In the genomic region with DNA sequence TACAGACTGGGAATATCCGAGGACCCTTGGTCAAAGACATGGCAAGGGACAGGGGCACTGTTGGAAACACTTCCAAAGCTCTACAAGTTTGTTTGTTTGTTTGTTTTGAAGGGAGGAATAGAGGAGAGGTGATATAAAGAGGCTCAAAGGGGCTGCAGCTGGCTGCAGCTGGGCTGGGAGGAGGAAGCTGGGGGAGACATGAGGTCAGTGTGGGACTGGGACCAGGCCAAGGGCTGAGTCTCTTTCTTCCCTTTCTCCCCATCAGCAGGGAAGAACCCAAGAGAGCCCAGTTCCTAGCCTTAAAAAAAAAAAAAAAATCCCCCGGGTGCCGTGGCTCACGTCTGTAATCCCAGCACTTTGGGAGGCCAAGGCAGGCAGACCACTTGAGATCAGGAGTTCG, we compare ENCODE assay signal across 10 cellular contexts. TPM values are rescaled to one million over a fixed set of nuclear protein-coding genes. Genes with fewer than 3 reads are reported as not detected.
A peak's percentile ranks its signal among the peaks of the same experiment; 100 is the strongest.
DNase-seq lines count a peak whose midpoint lies in the region; ATAC-seq and TF ChIP-seq lines count a peak whose summit lies in the region.
"Had no signal": no experiment of that assay in that cellular context is flagged by ENCODE, and none has a peak within 500 bp of the region (broad histone marks: within the 10 kb centered on the region; RNA-seq: fewer than 3 reads in every experiment).

No MANE protein-coding gene starts in this region.

- peaks cover 77% of the 10 kb centered on the region for H3K36me3 Mint-ChIP-seq in activated CD4-positive, alpha-beta T cell treated with anti-CD3 and anti-CD28 coated beads, Interleukin-2, amount 10 ng/mL, durations not matched to agents 24 days and 14 days (ENCODE audit: low read depth)
- H3K36me3 Mint-ChIP-seq in activated naive CD4-positive, alpha-beta T cell treated with anti-CD3 and anti-CD28 coated beads, Interleukin-2, amount 50 U/mL, for 72 hours: peaks cover 43 to 66% of the 10 kb centered on the region in 2 donors

- ATAC-seq in activated naive CD4-positive, alpha-beta T cell treated with anti-CD3 and anti-CD28 coated beads, Interleukin-2, amount 50 U/mL, for 72 hours: no peak
- ATAC-seq in stimulated activated naive CD8-positive, alpha-beta T cell treated with anti-CD3 and anti-CD28 coated beads, Interleukin-15, amount 100 ng/mL, for 72 hours: no peak
- ATAC-seq in omental fat pad (ENCODE audit: low FRiP score): no peak
- no peak for ATAC-seq in GM19463 (IDR thresholded peaks at IDR 0.05; ENCODE audit: unreplicated experiment)

- H3K27ac ChIP-seq in layer of hippocampus (ENCODE audit: low read depth, low read length): peak overlapping the region; percentile 54
- H3K27ac ChIP-seq: thoracic aorta had no signal

- no peak for TF ChIP-seq CTCF in omental fat pad (IDR thresholded peaks at IDR 0.05)

- H3K27me3 Mint-ChIP-seq in activated CD4-positive, alpha-beta T cell treated with anti-CD3 and anti-CD28 coated beads, Interleukin-2, amount 10 ng/mL, durations not matched to agents 24 days and 14 days: no peaks in the 10 kb centered on the region
- H3K27me3 Mint-ChIP-seq in stimulated activated naive CD8-positive, alpha-beta T cell treated with anti-CD3 and anti-CD28 coated beads, Interleukin-15, amount 100 ng/mL, for 72 hours: no peaks in the 10 kb centered on the region

- no peaks in the 10 kb centered on the region for H3K9me3 Mint-ChIP-seq in activated CD4-positive, alpha-beta T cell treated with anti-CD3 and anti-CD28 coated beads, Interleukin-2, amount 10 ng/mL, durations not matched to agents 24 days and 14 days
- no peaks in the 10 kb centered on the region for H3K9me3 Mint-ChIP-seq in activated naive CD4-positive, alpha-beta T cell treated with anti-CD3 and anti-CD28 coated beads, Interleukin-2, amount 50 U/mL, for 72 hours
- H3K9me3 Mint-ChIP-seq in stimulated activated naive CD8-positive, alpha-beta T cell treated with anti-CD3 and anti-CD28 coated beads, Interleukin-15, amount 100 ng/mL, for 72 hours: no peaks in the 10 kb centered on the region

- no peak for DNase-seq in activated CD4-positive, alpha-beta T cell treated with anti-CD3 and anti-CD28 coated beads, Interleukin-2, amount 10 ng/mL, durations not matched to agents 24 days and 14 days
- DNase-seq in activated CD4-positive, alpha-beta T cell treated with anti-CD3 and anti-CD28 coated beads for 4 hours: no peak
- DNase-seq in activated naive CD4-positive, alpha-beta T cell treated with anti-CD3 and anti-CD28 coated beads, Interleukin-2, amount 50 U/mL, for 72 hours (ENCODE audit: low spot score in 2 of 2): no peak
- no peak for DNase-seq in stimulated activated naive CD8-positive, alpha-beta T cell treated with anti-CD3 and anti-CD28 coated beads, Interleukin-15, amount 100 ng/mL, for 72 hours
- DNase-seq in G401 (ENCODE audit: low spot score): no peak
- DNase-seq in omental fat pad (ENCODE audit: low spot score): no peak
- DNase-seq: NCI-H2081 treated with DMSO at 0.1 percent for 48 hours had no signal

- intact Hi-C loops in activated CD4-positive, alpha-beta T cell treated with anti-CD3 and anti-CD28 coated beads, Interleukin-2, amount 10 ng/mL, durations not matched to agents 24 days and 14 days (cut with micrococcal nuclease): no loop called here

- peak overlapping the region; percentile 85 for H3K27ac Mint-ChIP-seq in activated CD4-positive, alpha-beta T cell treated with anti-CD3 and anti-CD28 coated beads, Interleukin-2, amount 10 ng/mL, durations not matched to agents 24 days and 14 days
- peak overlapping the region; percentile 80 to 97 for H3K27ac Mint-ChIP-seq in activated naive CD4-positive, alpha-beta T cell treated with anti-CD3 and anti-CD28 coated beads, Interleukin-2, amount 50 U/mL, for 72 hours
- peak overlapping the region; percentile 91 to 94 for H3K27ac Mint-ChIP-seq in stimulated activated naive CD8-positive, alpha-beta T cell treated with anti-CD3 and anti-CD28 coated beads, Interleukin-15, amount 100 ng/mL, for 72 hours

- peaks cover 78% of the 10 kb centered on the region for H3K4me1 Mint-ChIP-seq in activated CD4-positive, alpha-beta T cell treated with anti-CD3 and anti-CD28 coated beads, Interleukin-2, amount 10 ng/mL, durations not matched to agents 24 days and 14 days
- peaks cover 84% of the 10 kb centered on the region for H3K4me1 Mint-ChIP-seq in stimulated activated naive CD8-positive, alpha-beta T cell treated with anti-CD3 and anti-CD28 coated beads, Interleukin-15, amount 100 ng/mL, for 72 hours

- in situ Hi-C loops in G401 (cut with HindIII; ENCODE audit: low sequenced_read_pairs): no loop called here

- no peaks in the 10 kb centered on the region for H3K27me3 ChIP-seq in layer of hippocampus (ENCODE audit: control insufficient read depth, insufficient read depth, low read length)

- peak overlapping the region; percentile 93 for H3K4me3 Mint-ChIP-seq in activated CD4-positive, alpha-beta T cell treated with anti-CD3 and anti-CD28 coated beads, Interleukin-2, amount 10 ng/mL, durations not matched to agents 24 days and 14 days
- H3K4me3 Mint-ChIP-seq in stimulated activated naive CD8-positive, alpha-beta T cell treated with anti-CD3 and anti-CD28 coated beads, Interleukin-15, amount 100 ng/mL, for 72 hours: peak overlapping the region; percentile 83 to 95

RNA-seq across cellular contexts. Expression of gene RHOG, which starts 5.0 kb away (rescaled TPM):
- 174 and 176 TPM in 2 replicates for total RNA-seq in activated CD4-positive, alpha-beta T cell treated with anti-CD3 and anti-CD28 coated beads, Interleukin-2, amount 10 ng/mL, durations not matched to agents 24 days and 14 days
- total RNA-seq in activated naive CD4-positive, alpha-beta T cell treated with anti-CD3 and anti-CD28 coated beads, Interleukin-2, amount 50 U/mL, for 72 hours: 100 to 1,000 TPM; 109 to 154 TPM
- total RNA-seq in G401 (2014; rRNA removed; shearing (Covaris generic)): 8.3 and 12.0 TPM in 2 replicates
- total RNA-seq in omental fat pad: 10 to 100 TPM; 53.2 to 90.3 (median 67.8) TPM

RNA-seq across cellular contexts. Expression of gene STIM1, which starts 19.7 kb away (rescaled TPM):
- 60.6 and 63.4 TPM in 2 replicates for total RNA-seq in activated CD4-positive, alpha-beta T cell treated with anti-CD3 and anti-CD28 coated beads, Interleukin-2, amount 10 ng/mL, durations not matched to agents 24 days and 14 days
- total RNA-seq in activated naive CD4-positive, alpha-beta T cell treated with anti-CD3 and anti-CD28 coated beads, Interleukin-2, amount 50 U/mL, for 72 hours: 10 to 100 TPM; 75.8 to 88.8 TPM
- 15.4 and 28.2 TPM in 2 replicates for total RNA-seq in G401 (2014; rRNA removed; shearing (Covaris generic))
- total RNA-seq in omental fat pad: 10 to 100 TPM; 42.2 to 71.0 (median 51.1) TPM

RNA-seq across cellular contexts. Expression of gene PGAP2, which starts 27.4 kb away (rescaled TPM):
- 30.0 and 32.5 TPM in 2 replicates for total RNA-seq in activated CD4-positive, alpha-beta T cell treated with anti-CD3 and anti-CD28 coated beads, Interleukin-2, amount 10 ng/mL, durations not matched to agents 24 days and 14 days
- total RNA-seq in activated naive CD4-positive, alpha-beta T cell treated with anti-CD3 and anti-CD28 coated beads, Interleukin-2, amount 50 U/mL, for 72 hours: 10 to 100 TPM; 27.1 to 33.5 TPM
- 11.9 and 15.1 TPM in 2 replicates for total RNA-seq in G401 (2014; rRNA removed; shearing (Covaris generic))
- 10 to 100 TPM in 2 of 4 donors, 1 to 10 TPM in 2; 6.2 to 12.3 (median 10.2) TPM for total RNA-seq in omental fat pad

RNA-seq across cellular contexts. Expression of gene NUP98, which starts 38.4 kb away (rescaled TPM):
- 122 and 129 TPM in 2 replicates for total RNA-seq in activated CD4-positive, alpha-beta T cell treated with anti-CD3 and anti-CD28 coated beads, Interleukin-2, amount 10 ng/mL, durations not matched to agents 24 days and 14 days
- total RNA-seq in activated naive CD4-positive, alpha-beta T cell treated with anti-CD3 and anti-CD28 coated beads, Interleukin-2, amount 50 U/mL, for 72 hours: 100 to 1,000 TPM in 1 of 2 donors, 10 to 100 TPM in 1; 98.0 to 131 TPM
- total RNA-seq in G401 (2014; rRNA removed; shearing (Covaris generic)): 115 and 150 TPM in 2 replicates
- 100 to 1,000 TPM in 2 of 4 donors, 10 to 100 TPM in 2; 73.8 to 205 (median 110) TPM for total RNA-seq in omental fat pad
